ENCODE assay signal across 12 cellular contexts in genomic region chr16:11308493-11309283, GRCh38. TPM values are rescaled to one million over a fixed set of nuclear protein-coding genes. Genes with fewer than 3 reads are reported as not detected.
DNase-seq lines count a peak whose midpoint lies in the region; ATAC-seq and TF ChIP-seq lines count a peak whose summit lies in the region.
"Had no signal": no experiment of that assay in that cellular context is flagged by ENCODE, and none has a peak within 500 bp of the region (broad histone marks: within the 10 kb centered on the region; RNA-seq: fewer than 3 reads in every experiment).

No MANE protein-coding gene starts in this region.

- H3K27ac ChIP-seq in hepatocyte, result peak overlapping the region; percentile 88

- H3K9me3 ChIP-seq in BE2C (no peaks in the 10 kb centered on the region; the same call in 1 of the 2 replicates), hepatocyte (ENCODE audit: low read depth) (no peaks in the 10 kb centered on the region)
- H3K9me3 ChIP-seq: SK-N-SH had no signal

- H3K27me3 ChIP-seq in BE2C, result no peaks in the 10 kb centered on the region
- no peaks in the 10 kb centered on the region for H3K27me3 ChIP-seq in hepatocyte

- DNase-seq in BE2C (peak; percentile 55), NAMALWA (ENCODE audit: low spot score) (peak; percentile 94), hepatocyte (ENCODE audit: low spot score) (no peak), NCI-H524 (lab: John Stamatoyannopoulos, UW) (no peak), AG08395 (ENCODE audit: low spot score) (no peak), posterior vena cava (ENCODE audit: low spot score) (no peak)
- DNase-seq: activated CD4-positive, alpha-beta T cell treated with anti-CD3 and anti-CD28 coated beads for 4 hours; SK-N-SH; stimulated activated CD4-positive, alpha-beta T cell treated with anti-CD3 and anti-CD28 coated beads, Interleukin-1b, Interleukin-23, amount 100 ng/mL, for 48 hours had no signal

- TF ChIP-seq CTCF in BE2C (IDR thresholded peaks at IDR 0.05; ENCODE audit: low read depth, low read length) (no peak), hepatocyte (IDR thresholded peaks at IDR 0.05; ENCODE audit: poor library complexity) (no peak)

- no peaks in the 10 kb centered on the region for H3K36me3 ChIP-seq in BE2C
- no peaks in the 10 kb centered on the region for H3K36me3 ChIP-seq in hepatocyte (replicated peaks; ENCODE audit: insufficient read depth, low read depth)

- ATAC-seq in GM21529 (IDR thresholded peaks at IDR 0.05; ENCODE audit: unreplicated experiment), result peak; percentile 31
- no peak for ATAC-seq in HG03139 (IDR thresholded peaks at IDR 0.05; ENCODE audit: unreplicated experiment)

- no peaks in the 10 kb centered on the region for H3K79me2 ChIP-seq in hepatocyte

- H3K4me1 ChIP-seq in BE2C (0 out of 2 replicates have a peak, but pooled peaks cover 1% of the 10 kb centered on the region), hepatocyte (ENCODE audit: insufficient read depth) (peaks cover 28% of the 10 kb centered on the region)

- 83% methylated on average over 14 of the region's 15 CpGs for WGBS in hepatocyte (ENCODE audit: low lambda C conversion rate, missing lambda C conversion rate)

- intact Hi-C loops in posterior vena cava (cut with DNase I), result no loop called here

- no peaks in the 10 kb centered on the region for H4K20me1 ChIP-seq in hepatocyte (ENCODE audit: insufficient read depth, poor library complexity, severe bottlenecking)

- H3K9me2 ChIP-seq in hepatocyte (replicated peaks; ENCODE audit: insufficient read depth), result no peaks in the 10 kb centered on the region
- H3K9me2 ChIP-seq: SK-N-SH had no signal

- H3K4me3 ChIP-seq in BE2C (ENCODE audit: low read depth, low read length), result no peak overlapping the region
- no peak overlapping the region for H3K4me3 ChIP-seq in hepatocyte

- H2AFZ ChIP-seq in hepatocyte, result no peak overlapping the region

- H3K4me2 ChIP-seq in hepatocyte, result no peak overlapping the region
- H3K4me2 ChIP-seq: SK-N-SH had no signal

RNA-seq across cellular contexts. Expression of gene PRM1, which starts 27.6 kb away (rescaled TPM):
- not detected for polyA plus RNA-seq in BE2C (2012; ENCODE audit: insufficient read depth, insufficient read length, low read depth)
- total RNA-seq in hepatocyte (not detected in 2 replicates), posterior vena cava (not detected)
- polyA plus RNA-seq in hepatocyte, result not detected in 2 replicates
- total RNA-seq: kidney epithelial cell had no signal
- polyA plus RNA-seq: SK-N-SH had no signal

RNA-seq across cellular contexts. Expression of gene PRM2, which starts 32.4 kb away (rescaled TPM):
- not detected for polyA plus RNA-seq in BE2C (2012; ENCODE audit: insufficient read depth, insufficient read length, low read depth)
- not detected in 2 replicates for total RNA-seq in hepatocyte
- polyA plus RNA-seq in hepatocyte, result not detected in 2 replicates
- not detected for total RNA-seq in posterior vena cava
- total RNA-seq: kidney epithelial cell had no signal
- polyA plus RNA-seq: SK-N-SH had no signal

RNA-seq across cellular contexts. Expression of gene PRM3, which starts 35.3 kb away (rescaled TPM):
- polyA plus RNA-seq in BE2C (2012; ENCODE audit: insufficient read depth, insufficient read length, low read depth), result not detected
- total RNA-seq in hepatocyte (not detected in 2 replicates), posterior vena cava (not detected)
- polyA plus RNA-seq in hepatocyte, result not detected in 2 replicates
- total RNA-seq: kidney epithelial cell had no signal
- polyA plus RNA-seq: SK-N-SH had no signal

RNA-seq across cellular contexts. Expression of gene RMI2, which starts 36.6 kb away (rescaled TPM):
- 4.9 TPM for polyA plus RNA-seq in BE2C (2012; ENCODE audit: insufficient read depth, insufficient read length, low read depth)
- total RNA-seq in hepatocyte (6.7 and 9.8 TPM in 2 replicates), posterior vena cava (1 to 10 TPM in 1 of 2 donors, under 1 TPM in 1; 0.67 to 1.4 TPM)
- 11.4 and 16.1 TPM in 2 replicates for polyA plus RNA-seq in hepatocyte

RNA-seq across cellular contexts. Expression of gene TNP2, which starts 39.6 kb away (rescaled TPM):
- not detected for polyA plus RNA-seq in BE2C (2012; ENCODE audit: insufficient read depth, insufficient read length, low read depth)
- total RNA-seq in hepatocyte (not detected in 2 replicates), posterior vena cava (not detected)
- polyA plus RNA-seq in hepatocyte, result not detected in 2 replicates
- total RNA-seq: kidney epithelial cell had no signal
- polyA plus RNA-seq: SK-N-SH had no signal

Comparison
In these comparisons a context has a peak if more than half of its experiments do, and no peak if none do; other contexts are left out.
1. DNase-seq: peak in BE2C (single experiment) and NAMALWA (single experiment); none in hepatocyte (single experiment), NCI-H524 (0 of 2), AG08395 (single experiment) and posterior vena cava (single experiment).